11 cellular contexts compared by ENCODE assay signal in genomic region chr2:72931280-72931910, GRCh38. TPM values are rescaled to one million over a fixed set of nuclear protein-coding genes. Genes with fewer than 3 reads are reported as not detected.
A peak's percentile ranks its signal among the peaks of the same experiment; 100 is the strongest.
DNase-seq lines count a peak whose midpoint lies in the region; ATAC-seq lines count a peak whose summit lies in the region.
"Had no signal": no experiment of that assay in that cellular context is flagged by ENCODE, and none has a peak within 500 bp of the region (broad histone marks: within the 10 kb centered on the region; RNA-seq: fewer than 3 reads in every experiment).

No MANE protein-coding gene starts in this region.

- no peaks in the 10 kb centered on the region for H3K9me3 Mint-ChIP-seq in activated T-helper 2 cell treated with anti-CD3 and anti-CD28 coated beads, Interferon-gamma antibody, Interleukin-2, Interleukin-4, amounts not matched to agents 10 μg/mL and 5 μg/mL and 100 μg/mL, durations not matched to agents 14 hours and 24 hours and 36 hours

- no peak overlapping the region for H3K27ac Mint-ChIP-seq in activated T-helper 2 cell treated with anti-CD3 and anti-CD28 coated beads, Interferon-gamma antibody, Interleukin-2, Interleukin-4, amounts not matched to agents 10 μg/mL and 5 μg/mL and 100 μg/mL, durations not matched to agents 14 hours and 24 hours and 36 hours

- peak; percentile 77 for DNase-seq in A172 (ENCODE audit: low spot score)
- DNase-seq in RPMI7951 (ENCODE audit: low read depth) = peak; percentile 47
- peak; percentile 22 for DNase-seq in iris pigment epithelial cell (ENCODE audit: low read depth)
- DNase-seq in GDM1 (lab: John Stamatoyannopoulos, UW) = no peak
- no peak for DNase-seq in iPS-NIHi11 (ENCODE audit: low spot score)
- DNase-seq in activated T-helper 2 cell treated with anti-CD3 and anti-CD28 coated beads, Interferon-gamma antibody, Interleukin-2, Interleukin-4, amounts not matched to agents 10 μg/mL and 5 μg/mL and 100 μg/mL, durations not matched to agents 14 hours and 24 hours and 36 hours (ENCODE audit: low spot score) = no peak
- DNase-seq: MV-4-11; stimulated activated CD4-positive, alpha-beta T cell treated with anti-CD3 and anti-CD28 coated beads, Interleukin-12 subunit alpha, Interleukin-12 subunit beta, amount 100 ng/mL, for 4 hours had no signal

- ATAC-seq in GM18868 (IDR thresholded peaks at IDR 0.05; ENCODE audit: unreplicated experiment) = no peak

- H3K36me3 Mint-ChIP-seq in activated T-helper 2 cell treated with anti-CD3 and anti-CD28 coated beads, Interferon-gamma antibody, Interleukin-2, Interleukin-4, amounts not matched to agents 10 μg/mL and 5 μg/mL and 100 μg/mL, durations not matched to agents 14 hours and 24 hours and 36 hours (ENCODE audit: low read depth) = no peaks in the 10 kb centered on the region

- no peak overlapping the region for H3K27ac ChIP-seq in BLaER1 treated with 17β-estradiol and CSF1 and Interleukin-3, amounts not matched to agents 10 nM and 100 nM
- H3K27ac ChIP-seq: cardiac muscle cell had no signal

- no peak overlapping the region for H3K4me3 ChIP-seq in BLaER1 treated with 17β-estradiol and CSF1 and Interleukin-3, amounts not matched to agents 10 nM and 100 nM
- H3K4me3 ChIP-seq: cardiac muscle cell had no signal

- H3K9ac ChIP-seq in BLaER1 treated with 17β-estradiol and CSF1 and Interleukin-3, amounts not matched to agents 10 nM and 100 nM = no peak overlapping the region; a peak in 1 of 22 replicates

- intact Hi-C loops in activated T-helper 2 cell treated with anti-CD3 and anti-CD28 coated beads, Interferon-gamma antibody, Interleukin-2, Interleukin-4, amounts not matched to agents 10 μg/mL and 5 μg/mL and 100 μg/mL, durations not matched to agents 14 hours and 24 hours and 36 hours (cut with micrococcal nuclease) = no loop called here

- peaks cover 4% of the 10 kb centered on the region for H3K4me1 Mint-ChIP-seq in activated T-helper 2 cell treated with anti-CD3 and anti-CD28 coated beads, Interferon-gamma antibody, Interleukin-2, Interleukin-4, amounts not matched to agents 10 μg/mL and 5 μg/mL and 100 μg/mL, durations not matched to agents 14 hours and 24 hours and 36 hours (ENCODE audit: low read depth)

- no peaks in the 10 kb centered on the region for H3K9me3 ChIP-seq in BLaER1 treated with 17β-estradiol and CSF1 and Interleukin-3, amounts not matched to agents 10 nM and 100 nM (replicated peaks in 1 of 11)

- H3K27me3 ChIP-seq in BLaER1 treated with 17β-estradiol and CSF1 and Interleukin-3, amounts not matched to agents 10 nM and 100 nM = peaks cover 42 to 55% (median 47%) of the 10 kb centered on the region in 11 experiments

- peaks cover 0 to 37% (median 4%) of the 10 kb centered on the region in 11 experiments; a peak in 10 of 22 replicates for H4K20me1 ChIP-seq in BLaER1 treated with 17β-estradiol and CSF1 and Interleukin-3, amounts not matched to agents 10 nM and 100 nM

- no peak overlapping the region for H3K4me3 Mint-ChIP-seq in activated T-helper 2 cell treated with anti-CD3 and anti-CD28 coated beads, Interferon-gamma antibody, Interleukin-2, Interleukin-4, amounts not matched to agents 10 μg/mL and 5 μg/mL and 100 μg/mL, durations not matched to agents 14 hours and 24 hours and 36 hours (ENCODE audit: low read depth)

- peak overlapping the region in 10 of 11 experiments; percentile 27 to 94 (median 71); a peak in 20 of 22 replicates for H3K4me2 ChIP-seq in BLaER1 treated with 17β-estradiol and CSF1 and Interleukin-3, amounts not matched to agents 10 nM and 100 nM

- no peaks in the 10 kb centered on the region for H3K36me3 ChIP-seq in BLaER1 treated with 17β-estradiol and CSF1 and Interleukin-3, amounts not matched to agents 10 nM and 100 nM
- H3K36me3 ChIP-seq: cardiac muscle cell had no signal

- H3K4me1 ChIP-seq in BLaER1 treated with 17β-estradiol and CSF1 and Interleukin-3, amounts not matched to agents 10 nM and 100 nM = peaks cover 5 to 54% (median 46%) of the 10 kb centered on the region in 10 experiments; a peak in 19 of 20 replicates

- H3K27me3 Mint-ChIP-seq in activated T-helper 2 cell treated with anti-CD3 and anti-CD28 coated beads, Interferon-gamma antibody, Interleukin-2, Interleukin-4, amounts not matched to agents 10 μg/mL and 5 μg/mL and 100 μg/mL, durations not matched to agents 14 hours and 24 hours and 36 hours (ENCODE audit: low read depth) = peaks cover 6% of the 10 kb centered on the region

RNA-seq across cellular contexts. Expression of gene EMX1, which starts 14.1 kb away (rescaled TPM):
- 0.34 and 0.50 TPM in 2 replicates for total RNA-seq in A172 (2014; rRNA removed; shearing (Covaris generic))
- total RNA-seq in RPMI7951 (2014; rRNA removed; shearing (Covaris generic)) = not detected in 2 replicates
- not detected in 2 replicates for total RNA-seq in activated T-helper 2 cell treated with anti-CD3 and anti-CD28 coated beads, Interferon-gamma antibody, Interleukin-2, Interleukin-4, amounts not matched to agents 10 μg/mL and 5 μg/mL and 100 μg/mL, durations not matched to agents 14 hours and 24 hours and 36 hours

RNA-seq across cellular contexts. Expression of gene SPR, which starts 44.2 kb away (rescaled TPM):
- total RNA-seq in A172 (2014; rRNA removed; shearing (Covaris generic)) = 84.0 and 104 TPM in 2 replicates
- total RNA-seq in RPMI7951 (2014; rRNA removed; shearing (Covaris generic)) = 26.6 and 30.7 TPM in 2 replicates
- 9.5 and 9.9 TPM in 2 replicates for total RNA-seq in activated T-helper 2 cell treated with anti-CD3 and anti-CD28 coated beads, Interferon-gamma antibody, Interleukin-2, Interleukin-4, amounts not matched to agents 10 μg/mL and 5 μg/mL and 100 μg/mL, durations not matched to agents 14 hours and 24 hours and 36 hours

Comparison
In these comparisons a context has a peak if more than half of its experiments do, and no peak if none do; other contexts are left out.
1. DNase-seq: peak in A172 (single experiment), RPMI7951 (single experiment) and iris pigment epithelial cell (single experiment); none in GDM1 (single experiment), iPS-NIHi11 (single experiment) and activated T-helper 2 cell treated with anti-CD3 and anti-CD28 coated beads, Interferon-gamma antibody, Interleukin-2, Interleukin-4, amounts not matched to agents 10 μg/mL and 5 μg/mL and 100 μg/mL, durations not matched to agents 14 hours and 24 hours and 36 hours (single experiment).